1 cellular context compared by ENCODE assay signal in genomic region chr10:49139000-49139865, GRCh38.
TF ChIP-seq lines count a peak whose summit lies in the region.

No MANE protein-coding gene starts in this region.

TF ChIP-seq in HepG2, 621 proteins besides CTCF, POLR2A, EP300 and RAD21:
- no peak for TF ChIP-seq RXRA (CRISPR knock-in tag; IDR thresholded peaks at IDR 0.05)
- no peak for TF ChIP-seq RAD51 (IDR thresholded peaks at IDR 0.05; ENCODE audit: borderline replicate concordance)
- no peak for TF ChIP-seq PHF21A (CRISPR knock-in tag; IDR thresholded peaks at IDR 0.05)
- no peak for TF ChIP-seq ZNF234 (CRISPR knock-in tag; conservative IDR thresholded peaks at IDR 0.05)
- TF ChIP-seq SNAPC4 (CRISPR knock-in tag; IDR thresholded peaks at IDR 0.05) = no peak
- no peak for TF ChIP-seq YEATS4 (CRISPR knock-in tag; IDR thresholded peaks at IDR 0.05; ENCODE audit: borderline replicate concordance)
- TF ChIP-seq ZNF562 (CRISPR knock-in tag; IDR thresholded peaks at IDR 0.05; ENCODE audit: borderline replicate concordance) = no peak
- no peak for TF ChIP-seq NR2C2 (CRISPR knock-in tag; IDR thresholded peaks at IDR 0.05; ENCODE audit: borderline replicate concordance)
- no peak for TF ChIP-seq KDM4B (CRISPR knock-in tag; IDR thresholded peaks at IDR 0.05)
- TF ChIP-seq SKI (IDR thresholded peaks at IDR 0.05; ENCODE audit: partially characterized antibody) = no peak
- TF ChIP-seq ZNF530 (CRISPR knock-in tag; IDR thresholded peaks at IDR 0.05; ENCODE audit: low read depth) = no peak
- TF ChIP-seq ZNF44 (CRISPR knock-in tag; IDR thresholded peaks at IDR 0.05) = no peak
- TF ChIP-seq ZNF704 (CRISPR knock-in tag; IDR thresholded peaks at IDR 0.05; ENCODE audit: borderline replicate concordance) = no peak
- no peak for TF ChIP-seq TCF7 (IDR thresholded peaks at IDR 0.05; ENCODE audit: low read depth)
- no peak for TF ChIP-seq ZFX (CRISPR knock-in tag; IDR thresholded peaks at IDR 0.05; ENCODE audit: low read depth)
